In genomic region chr20:32474967-32475819, GRCh38 we compare ENCODE assay signal across 1 cellular context.
A peak's percentile ranks its signal among the peaks of the same experiment; 100 is the strongest.
TF ChIP-seq lines count a peak whose summit lies in the region.

No MANE protein-coding gene starts in this region.

TF ChIP-seq in HEK293, 187 proteins besides CTCF, POLR2A, EP300 and RAD21 (continued from another document):
- TF ChIP-seq KLF17 (tag by site-specific recombination; IDR thresholded peaks at IDR 0.05) (peak; percentile 24; the same call in 1 of the 2 replicates), ZNF398 (tag by site-specific recombination; IDR thresholded peaks at IDR 0.05) (peak; percentile 15; the same call in 1 of the 2 replicates), SP2 (tag by site-specific recombination; IDR thresholded peaks at IDR 0.05) (peak; percentile 59), ZNF692 (tag by site-specific recombination; IDR thresholded peaks at IDR 0.05) (peak; percentile 86), KLF7 (tag by site-specific recombination; IDR thresholded peaks at IDR 0.05; ENCODE audit: borderline replicate concordance) (0 out of 2 replicates have a peak, but pooled peaks have one; percentile 41), ZNF501 (tag by site-specific recombination; IDR thresholded peaks at IDR 0.05) (no peak), ZBTB8A (tag by site-specific recombination; IDR thresholded peaks at IDR 0.05) (peak; percentile 41; the same call in 1 of the 2 replicates), KLF1 (tag by site-specific recombination; IDR thresholded peaks at IDR 0.05) (peak; percentile 47), ZSCAN30 (tag by site-specific recombination; IDR thresholded peaks at IDR 0.05) (peak; percentile 68; the same call in 1 of the 2 replicates), ZXDB (tag by site-specific recombination; IDR thresholded peaks at IDR 0.05) (peak; percentile 67)
